ENCODE assay signal across 1 cellular context in the genomic region with DNA sequence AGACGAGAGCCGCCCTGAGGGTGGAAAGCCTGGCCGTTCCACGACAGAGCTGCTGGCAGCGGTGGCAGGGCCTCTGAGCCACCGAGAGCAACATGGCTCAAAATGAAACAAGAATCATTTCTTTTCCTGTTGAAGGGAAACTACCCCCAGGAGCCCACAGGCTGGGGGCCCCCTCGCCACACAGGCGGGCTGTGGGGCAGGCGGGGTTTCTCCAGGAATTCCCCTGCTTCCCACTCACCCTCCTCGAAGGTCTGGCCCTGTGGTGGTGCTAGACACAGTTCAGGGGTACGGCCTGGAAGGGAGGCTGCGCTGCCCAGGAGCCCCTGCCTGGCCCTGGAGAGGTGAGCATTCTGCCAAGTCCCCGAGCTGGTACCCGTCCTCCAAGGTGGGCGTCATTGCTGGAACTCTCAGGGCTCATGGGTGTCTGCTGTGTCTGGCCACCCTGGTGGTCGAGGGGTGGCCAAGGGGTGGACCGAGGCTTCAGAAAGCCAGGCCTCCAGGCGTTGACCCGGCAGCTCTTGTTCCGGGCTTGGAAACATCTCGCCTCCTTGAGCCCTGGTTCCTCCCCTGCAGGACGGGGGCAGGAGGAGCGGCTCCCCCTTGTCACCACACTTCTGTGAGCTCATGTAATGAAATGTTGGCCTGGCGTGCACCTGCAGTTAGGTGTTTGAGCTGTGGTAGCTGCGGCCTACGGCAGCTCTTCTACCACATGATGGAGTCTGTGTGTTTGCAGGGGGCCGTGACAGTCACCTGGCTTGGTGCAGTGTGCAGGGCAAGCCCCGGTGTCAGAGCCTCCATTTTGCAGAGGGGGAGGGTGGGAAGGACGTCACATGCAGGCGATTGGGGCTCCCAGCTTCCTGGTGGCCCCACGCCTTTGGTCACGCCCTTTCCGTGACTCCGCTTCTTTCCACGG.
TF ChIP-seq lines count a peak whose summit lies in the region.

No MANE protein-coding gene starts in this region.

TF ChIP-seq in GM12878, 131 proteins besides CTCF, POLR2A, EP300 and RAD21 (continued from another document and continues in another):
- TF ChIP-seq EGR1 (IDR thresholded peaks at IDR 0.05; ENCODE audit: borderline replicate concordance in 1 of 2, low read depth in 2 of 2, low read length in 2 of 2) (peak in 1 of 2 experiments; percentile 85; a peak in 2 of 3 replicates), ZSCAN29 (IDR thresholded peaks at IDR 0.05) (no peak), ZNF384 (IDR thresholded peaks at IDR 0.05; ENCODE audit: borderline replicate concordance, low read depth, low read length) (no peak), CBFB (IDR thresholded peaks at IDR 0.05; ENCODE audit: low read depth) (peak; percentile 97), KAT2A (conservative IDR thresholded peaks at IDR 0.05; ENCODE audit: control insufficient read depth, low read depth, low read length) (no peak), SPI1 (IDR thresholded peaks at IDR 0.05; ENCODE audit: borderline replicate concordance, insufficient read depth, low read depth, low read length) (peak; percentile 26; the same call in 1 of the 2 replicates), MTA2 (IDR thresholded peaks at IDR 0.05; ENCODE audit: low read depth) (peak; percentile 63), SUZ12 (IDR thresholded peaks at IDR 0.05; ENCODE audit: unreplicated experiment) (no peak), ATF7 (IDR thresholded peaks at IDR 0.05; ENCODE audit: low read depth) (peak; percentile 83), SUPT20H (IDR thresholded peaks at IDR 0.05; ENCODE audit: borderline replicate concordance, control insufficient read depth, low read depth, low read length) (no peak), IKZF1 (conservative IDR thresholded peaks at IDR 0.05) (peak; percentile 96), SIN3A (IDR thresholded peaks at IDR 0.05; ENCODE audit: low read depth, low read length) (peak; percentile 57; the same call in 1 of the 2 replicates), BCL11A (IDR thresholded peaks at IDR 0.05; ENCODE audit: low read depth, low read length) (peak; percentile 90), MTA3 (IDR thresholded peaks at IDR 0.05; ENCODE audit: borderline replicate concordance, low read length) (no peak), RB1 (IDR thresholded peaks at IDR 0.05; ENCODE audit: borderline replicate concordance) (0 out of 2 replicates have a peak, but pooled peaks have one; percentile 36), NR2C2 (IDR thresholded peaks at IDR 0.05; ENCODE audit: borderline replicate concordance, control insufficient read depth, insufficient read length, low read depth) (no peak), HDAC6 (IDR thresholded peaks at IDR 0.05; ENCODE audit: unreplicated experiment) (peak; percentile 45), MXI1 (IDR thresholded peaks at IDR 0.05; ENCODE audit: low read depth, low read length) (peak; percentile 75), ZNF274 (IDR thresholded peaks at IDR 0.05; ENCODE audit: insufficient read depth, insufficient read length) (no peak), CHD1 (IDR thresholded peaks at IDR 0.05; ENCODE audit: low read depth, low read length) (no peak), RUNX3 (IDR thresholded peaks at IDR 0.05; ENCODE audit: low read length) (no peak), HDGF (IDR thresholded peaks at IDR 0.05) (peak; percentile 79), RFX5 (IDR thresholded peaks at IDR 0.05; ENCODE audit: low read depth, low read length) (no peak), IKZF2 (IDR thresholded peaks at IDR 0.05) (peak; percentile 86 to 94), NR2F1 (conservative IDR thresholded peaks at IDR 0.05) (peak; percentile 80), BACH1 (IDR thresholded peaks at IDR 0.05; ENCODE audit: borderline replicate concordance) (peak; percentile 84)
- TF ChIP-seq, protein P1, sequence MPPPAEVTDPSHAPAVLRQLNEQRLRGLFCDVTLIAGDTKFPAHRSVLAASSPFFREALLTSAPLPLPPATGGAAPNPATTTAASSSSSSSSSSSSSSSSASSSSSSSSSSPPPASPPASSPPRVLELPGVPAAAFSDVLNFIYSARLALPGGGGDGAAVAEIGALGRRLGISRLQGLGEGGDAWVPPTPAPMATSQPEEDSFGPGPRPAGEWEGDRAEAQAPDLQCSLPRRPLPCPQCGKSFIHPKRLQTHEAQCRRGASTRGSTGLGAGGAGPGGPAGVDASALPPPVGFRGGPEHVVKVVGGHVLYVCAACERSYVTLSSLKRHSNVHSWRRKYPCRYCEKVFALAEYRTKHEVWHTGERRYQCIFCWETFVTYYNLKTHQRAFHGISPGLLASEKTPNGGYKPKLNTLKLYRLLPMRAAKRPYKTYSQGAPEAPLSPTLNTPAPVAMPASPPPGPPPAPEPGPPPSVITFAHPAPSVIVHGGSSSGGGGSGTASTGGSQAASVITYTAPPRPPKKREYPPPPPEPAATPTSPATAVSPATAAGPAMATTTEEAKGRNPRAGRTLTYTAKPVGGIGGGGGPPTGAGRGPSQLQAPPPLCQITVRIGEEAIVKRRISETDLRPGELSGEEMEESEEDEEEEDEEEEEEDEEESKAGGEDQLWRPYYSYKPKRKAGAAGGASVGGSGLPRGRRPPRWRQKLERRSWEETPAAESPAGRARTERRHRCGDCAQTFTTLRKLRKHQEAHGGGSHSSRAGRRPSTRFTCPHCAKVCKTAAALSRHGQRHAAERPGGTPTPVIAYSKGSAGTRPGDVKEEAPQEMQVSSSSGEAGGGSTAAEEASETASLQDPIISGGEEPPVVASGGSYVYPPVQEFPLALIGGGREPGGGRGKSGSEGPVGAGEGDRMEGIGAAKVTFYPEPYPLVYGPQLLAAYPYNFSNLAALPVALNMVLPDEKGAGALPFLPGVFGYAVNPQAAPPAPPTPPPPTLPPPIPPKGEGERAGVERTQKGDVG (CRISPR knock-in tag; IDR thresholded peaks at IDR 0.05), result no peak
- TF ChIP-seq, protein P2, sequence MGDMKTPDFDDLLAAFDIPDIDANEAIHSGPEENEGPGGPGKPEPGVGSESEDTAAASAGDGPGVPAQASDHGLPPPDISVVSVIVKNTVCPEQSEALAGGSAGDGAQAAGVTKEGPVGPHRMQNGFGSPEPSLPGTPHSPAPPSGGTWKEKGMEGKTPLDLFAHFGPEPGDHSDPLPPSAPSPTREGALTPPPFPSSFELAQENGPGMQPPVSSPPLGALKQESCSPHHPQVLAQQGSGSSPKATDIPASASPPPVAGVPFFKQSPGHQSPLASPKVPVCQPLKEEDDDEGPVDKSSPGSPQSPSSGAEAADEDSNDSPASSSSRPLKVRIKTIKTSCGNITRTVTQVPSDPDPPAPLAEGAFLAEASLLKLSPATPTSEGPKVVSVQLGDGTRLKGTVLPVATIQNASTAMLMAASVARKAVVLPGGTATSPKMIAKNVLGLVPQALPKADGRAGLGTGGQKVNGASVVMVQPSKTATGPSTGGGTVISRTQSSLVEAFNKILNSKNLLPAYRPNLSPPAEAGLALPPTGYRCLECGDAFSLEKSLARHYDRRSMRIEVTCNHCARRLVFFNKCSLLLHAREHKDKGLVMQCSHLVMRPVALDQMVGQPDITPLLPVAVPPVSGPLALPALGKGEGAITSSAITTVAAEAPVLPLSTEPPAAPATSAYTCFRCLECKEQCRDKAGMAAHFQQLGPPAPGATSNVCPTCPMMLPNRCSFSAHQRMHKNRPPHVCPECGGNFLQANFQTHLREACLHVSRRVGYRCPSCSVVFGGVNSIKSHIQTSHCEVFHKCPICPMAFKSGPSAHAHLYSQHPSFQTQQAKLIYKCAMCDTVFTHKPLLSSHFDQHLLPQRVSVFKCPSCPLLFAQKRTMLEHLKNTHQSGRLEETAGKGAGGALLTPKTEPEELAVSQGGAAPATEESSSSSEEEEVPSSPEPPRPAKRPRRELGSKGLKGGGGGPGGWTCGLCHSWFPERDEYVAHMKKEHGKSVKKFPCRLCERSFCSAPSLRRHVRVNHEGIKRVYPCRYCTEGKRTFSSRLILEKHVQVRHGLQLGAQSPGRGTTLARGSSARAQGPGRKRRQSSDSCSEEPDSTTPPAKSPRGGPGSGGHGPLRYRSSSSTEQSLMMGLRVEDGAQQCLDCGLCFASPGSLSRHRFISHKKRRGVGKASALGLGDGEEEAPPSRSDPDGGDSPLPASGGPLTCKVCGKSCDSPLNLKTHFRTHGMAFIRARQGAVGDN (IDR thresholded peaks at IDR 0.05), result peak; percentile 62
- TF ChIP-seq, protein P3, sequence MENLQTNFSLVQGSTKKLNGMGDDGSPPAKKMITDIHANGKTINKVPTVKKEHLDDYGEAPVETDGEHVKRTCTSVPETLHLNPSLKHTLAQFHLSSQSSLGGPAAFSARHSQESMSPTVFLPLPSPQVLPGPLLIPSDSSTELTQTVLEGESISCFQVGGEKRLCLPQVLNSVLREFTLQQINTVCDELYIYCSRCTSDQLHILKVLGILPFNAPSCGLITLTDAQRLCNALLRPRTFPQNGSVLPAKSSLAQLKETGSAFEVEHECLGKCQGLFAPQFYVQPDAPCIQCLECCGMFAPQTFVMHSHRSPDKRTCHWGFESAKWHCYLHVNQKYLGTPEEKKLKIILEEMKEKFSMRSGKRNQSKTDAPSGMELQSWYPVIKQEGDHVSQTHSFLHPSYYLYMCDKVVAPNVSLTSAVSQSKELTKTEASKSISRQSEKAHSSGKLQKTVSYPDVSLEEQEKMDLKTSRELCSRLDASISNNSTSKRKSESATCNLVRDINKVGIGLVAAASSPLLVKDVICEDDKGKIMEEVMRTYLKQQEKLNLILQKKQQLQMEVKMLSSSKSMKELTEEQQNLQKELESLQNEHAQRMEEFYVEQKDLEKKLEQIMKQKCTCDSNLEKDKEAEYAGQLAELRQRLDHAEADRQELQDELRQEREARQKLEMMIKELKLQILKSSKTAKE (IDR thresholded peaks at IDR 0.05; ENCODE audit: low read depth, poor library complexity, severe bottlenecking), result peak; percentile 93
- TF ChIP-seq, protein P4, sequence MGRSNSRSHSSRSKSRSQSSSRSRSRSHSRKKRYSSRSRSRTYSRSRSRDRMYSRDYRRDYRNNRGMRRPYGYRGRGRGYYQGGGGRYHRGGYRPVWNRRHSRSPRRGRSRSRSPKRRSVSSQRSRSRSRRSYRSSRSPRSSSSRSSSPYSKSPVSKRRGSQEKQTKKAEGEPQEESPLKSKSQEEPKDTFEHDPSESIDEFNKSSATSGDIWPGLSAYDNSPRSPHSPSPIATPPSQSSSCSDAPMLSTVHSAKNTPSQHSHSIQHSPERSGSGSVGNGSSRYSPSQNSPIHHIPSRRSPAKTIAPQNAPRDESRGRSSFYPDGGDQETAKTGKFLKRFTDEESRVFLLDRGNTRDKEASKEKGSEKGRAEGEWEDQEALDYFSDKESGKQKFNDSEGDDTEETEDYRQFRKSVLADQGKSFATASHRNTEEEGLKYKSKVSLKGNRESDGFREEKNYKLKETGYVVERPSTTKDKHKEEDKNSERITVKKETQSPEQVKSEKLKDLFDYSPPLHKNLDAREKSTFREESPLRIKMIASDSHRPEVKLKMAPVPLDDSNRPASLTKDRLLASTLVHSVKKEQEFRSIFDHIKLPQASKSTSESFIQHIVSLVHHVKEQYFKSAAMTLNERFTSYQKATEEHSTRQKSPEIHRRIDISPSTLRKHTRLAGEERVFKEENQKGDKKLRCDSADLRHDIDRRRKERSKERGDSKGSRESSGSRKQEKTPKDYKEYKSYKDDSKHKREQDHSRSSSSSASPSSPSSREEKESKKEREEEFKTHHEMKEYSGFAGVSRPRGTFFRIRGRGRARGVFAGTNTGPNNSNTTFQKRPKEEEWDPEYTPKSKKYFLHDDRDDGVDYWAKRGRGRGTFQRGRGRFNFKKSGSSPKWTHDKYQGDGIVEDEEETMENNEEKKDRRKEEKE (IDR thresholded peaks at IDR 0.05), result no peak
- TF ChIP-seq, protein P5, sequence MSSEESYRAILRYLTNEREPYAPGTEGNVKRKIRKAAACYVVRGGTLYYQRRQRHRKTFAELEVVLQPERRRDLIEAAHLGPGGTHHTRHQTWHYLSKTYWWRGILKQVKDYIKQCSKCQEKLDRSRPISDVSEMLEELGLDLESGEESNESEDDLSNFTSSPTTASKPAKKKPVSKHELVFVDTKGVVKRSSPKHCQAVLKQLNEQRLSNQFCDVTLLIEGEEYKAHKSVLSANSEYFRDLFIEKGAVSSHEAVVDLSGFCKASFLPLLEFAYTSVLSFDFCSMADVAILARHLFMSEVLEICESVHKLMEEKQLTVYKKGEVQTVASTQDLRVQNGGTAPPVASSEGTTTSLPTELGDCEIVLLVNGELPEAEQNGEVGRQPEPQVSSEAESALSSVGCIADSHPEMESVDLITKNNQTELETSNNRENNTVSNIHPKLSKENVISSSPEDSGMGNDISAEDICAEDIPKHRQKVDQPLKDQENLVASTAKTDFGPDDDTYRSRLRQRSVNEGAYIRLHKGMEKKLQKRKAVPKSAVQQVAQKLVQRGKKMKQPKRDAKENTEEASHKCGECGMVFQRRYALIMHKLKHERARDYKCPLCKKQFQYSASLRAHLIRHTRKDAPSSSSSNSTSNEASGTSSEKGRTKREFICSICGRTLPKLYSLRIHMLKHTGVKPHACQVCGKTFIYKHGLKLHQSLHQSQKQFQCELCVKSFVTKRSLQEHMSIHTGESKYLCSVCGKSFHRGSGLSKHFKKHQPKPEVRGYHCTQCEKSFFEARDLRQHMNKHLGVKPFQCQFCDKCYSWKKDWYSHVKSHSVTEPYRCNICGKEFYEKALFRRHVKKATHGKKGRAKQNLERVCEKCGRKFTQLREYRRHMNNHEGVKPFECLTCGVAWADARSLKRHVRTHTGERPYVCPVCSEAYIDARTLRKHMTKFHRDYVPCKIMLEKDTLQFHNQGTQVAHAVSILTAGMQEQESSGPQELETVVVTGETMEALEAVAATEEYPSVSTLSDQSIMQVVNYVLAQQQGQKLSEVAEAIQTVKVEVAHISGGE (CRISPR knock-in tag; IDR thresholded peaks at IDR 0.05), result no peak
- TF ChIP-seq, protein P6, sequence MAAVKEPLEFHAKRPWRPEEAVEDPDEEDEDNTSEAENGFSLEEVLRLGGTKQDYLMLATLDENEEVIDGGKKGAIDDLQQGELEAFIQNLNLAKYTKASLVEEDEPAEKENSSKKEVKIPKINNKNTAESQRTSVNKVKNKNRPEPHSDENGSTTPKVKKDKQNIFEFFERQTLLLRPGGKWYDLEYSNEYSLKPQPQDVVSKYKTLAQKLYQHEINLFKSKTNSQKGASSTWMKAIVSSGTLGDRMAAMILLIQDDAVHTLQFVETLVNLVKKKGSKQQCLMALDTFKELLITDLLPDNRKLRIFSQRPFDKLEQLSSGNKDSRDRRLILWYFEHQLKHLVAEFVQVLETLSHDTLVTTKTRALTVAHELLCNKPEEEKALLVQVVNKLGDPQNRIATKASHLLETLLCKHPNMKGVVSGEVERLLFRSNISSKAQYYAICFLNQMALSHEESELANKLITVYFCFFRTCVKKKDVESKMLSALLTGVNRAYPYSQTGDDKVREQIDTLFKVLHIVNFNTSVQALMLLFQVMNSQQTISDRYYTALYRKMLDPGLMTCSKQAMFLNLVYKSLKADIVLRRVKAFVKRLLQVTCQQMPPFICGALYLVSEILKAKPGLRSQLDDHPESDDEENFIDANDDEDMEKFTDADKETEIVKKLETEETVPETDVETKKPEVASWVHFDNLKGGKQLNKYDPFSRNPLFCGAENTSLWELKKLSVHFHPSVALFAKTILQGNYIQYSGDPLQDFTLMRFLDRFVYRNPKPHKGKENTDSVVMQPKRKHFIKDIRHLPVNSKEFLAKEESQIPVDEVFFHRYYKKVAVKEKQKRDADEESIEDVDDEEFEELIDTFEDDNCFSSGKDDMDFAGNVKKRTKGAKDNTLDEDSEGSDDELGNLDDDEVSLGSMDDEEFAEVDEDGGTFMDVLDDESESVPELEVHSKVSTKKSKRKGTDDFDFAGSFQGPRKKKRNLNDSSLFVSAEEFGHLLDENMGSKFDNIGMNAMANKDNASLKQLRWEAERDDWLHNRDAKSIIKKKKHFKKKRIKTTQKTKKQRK (IDR thresholded peaks at IDR 0.05; ENCODE audit: low read depth, low read length), result no peak
